Comparison of ENCODE assay signal across 8 cellular contexts in the genomic region with DNA sequence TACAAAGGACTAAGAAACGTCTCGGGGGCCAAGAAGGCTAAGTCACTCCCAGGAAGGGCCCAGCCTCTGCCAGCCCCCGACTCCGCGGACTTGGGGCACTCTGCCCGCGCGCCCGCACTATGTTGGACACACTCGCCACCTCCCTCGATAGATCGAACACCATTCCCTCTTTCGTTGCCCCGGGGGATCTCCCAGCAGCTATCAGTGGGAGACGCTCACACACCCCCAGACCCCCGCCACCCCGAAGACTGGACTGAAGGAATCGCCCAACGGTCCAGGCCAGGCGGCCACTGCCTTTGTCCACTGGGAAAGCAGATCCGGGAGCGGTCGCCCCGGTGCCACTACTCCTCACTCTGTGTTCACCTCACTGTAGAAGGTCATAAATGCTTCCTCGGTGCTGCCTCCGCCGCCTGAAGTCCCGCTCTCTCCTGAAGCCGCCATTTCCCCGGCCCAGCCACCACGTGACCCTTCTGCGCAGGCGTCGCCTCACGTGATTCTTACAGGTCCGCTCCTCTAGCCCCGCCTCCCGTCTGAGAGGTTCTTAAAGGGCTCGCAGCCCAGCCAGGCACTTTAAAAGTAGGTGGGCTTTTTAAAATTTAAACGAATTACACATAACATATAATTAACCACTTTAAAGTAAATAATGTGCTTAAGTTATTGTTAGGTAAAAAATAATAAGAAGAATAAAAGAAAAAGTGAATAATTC. TPM values are rescaled to one million over a fixed set of nuclear protein-coding genes. Genes with fewer than 3 reads are reported as not detected.
DNase-seq lines count a peak whose midpoint lies in the region; ATAC-seq and TF ChIP-seq lines count a peak whose summit lies in the region.

DNAJC8 (minus strand) TSS at position 472 of the 706 bp plus-strand sequence; CDS start at position 441, 31 bp downstream.

- peaks cover 13% of the 10 kb centered on the region for H3K36me3 Mint-ChIP-seq in nephron (ENCODE audit: low read depth)

- peak within 1 kb of the TSS; percentile 95 for H3K4me2 ChIP-seq in GM23248 (ENCODE audit: unreplicated experiment)

- H3K79me2 ChIP-seq in GM23248 (ENCODE audit: insufficient read depth), result peaks cover 74% of the 10 kb centered on the region

- H3K27me3 Mint-ChIP-seq in nephron (ENCODE audit: low read depth), result peaks cover 3% of the 10 kb centered on the region

- 1% methylated on average over 37 to 40 of the region's 40 CpGs for WGBS in GM23248 (ENCODE audit: low coverage in 1 of 2, low lambda C conversion rate in 2 of 2, missing lambda C conversion rate in 2 of 2), 2 experiments

- peaks cover 11% of the 10 kb centered on the region for H3K4me1 Mint-ChIP-seq in nephron

- H3F3A ChIP-seq in GM23248 (ENCODE audit: insufficient read depth), result peaks cover 14% of the 10 kb centered on the region

- H3K27ac Mint-ChIP-seq in nephron, result peak within 1 kb of the TSS; percentile 90 to 97 (median 94)

- H3K9me3 Mint-ChIP-seq in nephron, result no peaks in the 10 kb centered on the region

- H3K4me1 ChIP-seq in GM23248 (ENCODE audit: insufficient read depth), result peaks cover 30% of the 10 kb centered on the region; the same call in 1 of the 2 replicates

- H3K9me2 ChIP-seq in GM23248 (ENCODE audit: insufficient read depth), result no peaks in the 10 kb centered on the region

- H3K36me3 ChIP-seq in GM23248 (ENCODE audit: low read depth), result peaks cover 15% of the 10 kb centered on the region
- peaks cover 26% of the 10 kb centered on the region for H3K36me3 ChIP-seq in MG63

- H3K27me3 ChIP-seq in GM23248 (replicated peaks; ENCODE audit: insufficient read depth) (no peaks in the 10 kb centered on the region), MG63 (no peaks in the 10 kb centered on the region)

- peak within 1 kb of the TSS; percentile 64 for H3K27ac ChIP-seq in GM23248

- H4K20me1 ChIP-seq in GM23248 (ENCODE audit: insufficient read depth), result no peaks in the 10 kb centered on the region

- H3K9me3 ChIP-seq in GM23248 (ENCODE audit: low read depth), result no peaks in the 10 kb centered on the region
- H3K9me3 ChIP-seq in MG63, result no peaks in the 10 kb centered on the region

- peak within 1 kb of the TSS; percentile 97 for H3K9ac ChIP-seq in GM23248

- peak; percentile 66 for ATAC-seq in stimulated activated naive CD8-positive, alpha-beta T cell treated with anti-CD3 and anti-CD28 coated beads, Interleukin-15, Interleukin-2, amounts not matched to agents 100 U/mL and 50 U/mL, for 24 hours

- DNase-seq in DMS114 treated with DMSO at 0.1 percent for 48 hours (lab: John Stamatoyannopoulos, UW; ENCODE audit: unreplicated experiment), result peak; percentile 84
- peak; percentile 99 for DNase-seq in GM23248
- peak; percentile 88 for DNase-seq in MG63
- peak; percentile 70 for DNase-seq in SIG-M5 (lab: John Stamatoyannopoulos, UW)
- peak; percentile 99 for DNase-seq in activated effector memory CD4-positive, alpha-beta T cell treated with anti-CD3 and anti-CD28 coated beads, Interleukin-2, amount 50 U/mL, for 16 hours
- peak; percentile 89 for DNase-seq in fibroblast of the aortic adventitia (ENCODE audit: low read depth)
- peak; percentile 97 for DNase-seq in stimulated activated naive CD8-positive, alpha-beta T cell treated with anti-CD3 and anti-CD28 coated beads, Interleukin-15, Interleukin-2, amounts not matched to agents 100 U/mL and 50 U/mL, for 24 hours

- peak within 1 kb of the TSS; percentile 94 for H2AFZ ChIP-seq in GM23248

- peak within 1 kb of the TSS; percentile 98 to 100 (median 100) for H3K4me3 Mint-ChIP-seq in nephron

- H3K4me3 ChIP-seq in GM23248 (peak within 1 kb of the TSS; percentile 94), MG63 (peak within 1 kb of the TSS; percentile 79), fibroblast of the aortic adventitia (ENCODE audit: low read depth, low read length) (peak within 1 kb of the TSS; percentile 99)

- TF ChIP-seq CTCF in fibroblast of the aortic adventitia (IDR thresholded peaks at IDR 0.05; ENCODE audit: insufficient read depth, low read length), result no peak
- no peak for TF ChIP-seq CTCF in nephron (IDR thresholded peaks at IDR 0.05; ENCODE audit: unreplicated experiment in 3 of 3)

- in situ Hi-C loops in GM23248 (cut with MboI), result no loop called here

RNA-seq across cellular contexts. Expression of gene DNAJC8, which starts in this region (rescaled TPM):
- 52.7 and 53.0 TPM in 2 replicates for total RNA-seq in GM23248 (2014; rRNA removed; shearing (Covaris generic))
- polyA plus RNA-seq in GM23248 (2016; fragmentation: Nextera tagmentation; extraction: Ambion mirVana), result 98.6 and 101 TPM in 2 replicates
- total RNA-seq in MG63 (2014; rRNA removed; shearing (Covaris generic); ENCODE audit: low replicate concordance), result 115 and 155 TPM in 2 replicates
- total RNA-seq in fibroblast of the aortic adventitia (ENCODE audit: low replicate concordance), result 76.4 and 155 TPM in 2 replicates

Comparison
In these comparisons a context has a peak if more than half of its experiments do, and no peak if none do; other contexts are left out.
1. Peak in every context shown above with its lines: DNase-seq, ATAC-seq, H3K4me3 ChIP-seq and H3K27ac ChIP-seq.